Comparison of ENCODE assay signal across 24 cellular contexts in genomic region chr2:141820893-141821292, GRCh38.
DNase-seq lines count a peak whose midpoint lies in the region; ATAC-seq, FAIRE-seq and TF ChIP-seq lines count a peak whose summit lies in the region.
"Had no signal": no experiment of that assay in that cellular context is flagged by ENCODE, and none has a peak within 500 bp of the region (broad histone marks: within the 10 kb centered on the region; RNA-seq: fewer than 3 reads in every experiment).

No MANE protein-coding gene starts in this region.

- no peak overlapping the region for H3K9ac ChIP-seq in H1 (replicated peaks in 1 of 4; ENCODE audit: extremely low read depth in 1 of 4, low read depth in 3 of 4, low read length in 3 of 4)
- H3K9ac ChIP-seq in mesenchymal stem cell (ENCODE audit: low read length): no peak overlapping the region
- H3K9ac ChIP-seq: BLaER1 had no signal

- intact Hi-C loops in CD8-positive, alpha-beta T cell (cut with DNase I, micrococcal nuclease): no loop called here

- no peak overlapping the region for H3K18ac ChIP-seq in H1 (ENCODE audit: extremely low read depth, low read length)
- H3K18ac ChIP-seq in mesenchymal stem cell (ENCODE audit: low read depth in 1 of 2, low read length in 2 of 2): no peak overlapping the region

- no peak overlapping the region for H3K4ac ChIP-seq in H1 (replicated peaks; ENCODE audit: insufficient read length, low read depth, low read length)
- H3K4ac ChIP-seq in mesenchymal stem cell (ENCODE audit: low read depth in 1 of 2, low read length in 2 of 2): no peak overlapping the region

- H4K91ac ChIP-seq in H1 (replicated peaks; ENCODE audit: insufficient read length, low read length) (no peak overlapping the region), mesenchymal stem cell (ENCODE audit: low read length) (no peak overlapping the region)

- H3K23ac ChIP-seq in H1 (ENCODE audit: insufficient read length): no peak overlapping the region
- H3K23ac ChIP-seq in mesenchymal stem cell (ENCODE audit: low read length in 2 of 2): no peak overlapping the region

- H3K79me2 ChIP-seq in H1 (ENCODE audit: control insufficient read depth in 1 of 2, insufficient read depth in 2 of 2, low read length in 2 of 2): no peaks in the 10 kb centered on the region

- no peak overlapping the region for H2BK12ac ChIP-seq in H1 (ENCODE audit: low read depth, low read length)
- no peak overlapping the region for H2BK12ac ChIP-seq in mesenchymal stem cell (ENCODE audit: low read length in 2 of 2)

- peak; percentile 60 for FAIRE-seq in H1 (lab: Jason Lieb, UNC)
- FAIRE-seq: GM12891 had no signal

- no peak overlapping the region for H2BK15ac ChIP-seq in H1 (ENCODE audit: low read length)
- no peak overlapping the region for H2BK15ac ChIP-seq in mesenchymal stem cell (ENCODE audit: low read depth, poor library complexity, severe bottlenecking)

- TF ChIP-seq EP300 in H1 (IDR thresholded peaks at IDR 0.05; ENCODE audit: borderline replicate concordance in 1 of 2, low read depth in 2 of 2, low read length in 2 of 2): no peak

- no peaks in the 10 kb centered on the region for H4K20me1 ChIP-seq in H1 (replicated peaks in 1 of 2; ENCODE audit: control insufficient read depth in 1 of 2, insufficient read depth in 2 of 2, low read length in 2 of 2)
- H4K20me1 ChIP-seq: BLaER1 had no signal

- no peak for ATAC-seq in CD8-positive, alpha-beta T cell
- ATAC-seq in HG02840 (IDR thresholded peaks at IDR 0.05; ENCODE audit: low FRiP score, unreplicated experiment): no peak
- ATAC-seq: PC-3 had no signal

- peak; percentile 23 for DNase-seq in D341Med (ENCODE audit: low spot score)
- DNase-seq in NCI-H82 (lab: John Stamatoyannopoulos, UW): peak; percentile 86
- no peak for DNase-seq in H1 (ENCODE audit: low read depth in 1 of 2, low spot score in 2 of 2)
- DNase-seq in mesenchymal stem cell: no peak
- no peak for DNase-seq in nucleus accumbens (lab: John Stamatoyannopoulos, UW)
- DNase-seq in CD8-positive, alpha-beta T cell: no peak
- DNase-seq in HEK293T (ENCODE audit: extremely low spot score): no peak
- DNase-seq: CD4-positive, CD25-positive, alpha-beta regulatory T cell; DMS79; EL; GDM1; IMR-90; KG1; MG63; NCI-H1105 treated with DMSO at 0.1 percent for 48 hours; NCI-H146; NCI-H2029; NCI-H345; NCI-H510A treated with DMSO at 0.1 percent for 48 hours; NK-92 treated with Interleukin-12 subunit alpha and Interleukin-12 subunit beta, amount 100 ng/mL, for 24 hours; PC-3 had no signal

- H3K36me3 Mint-ChIP-seq in CD8-positive, alpha-beta T cell: no peaks in the 10 kb centered on the region
- H3K36me3 Mint-ChIP-seq: CD4-positive, CD25-positive, alpha-beta regulatory T cell had no signal

- H3K9me3 ChIP-seq in H1 (ENCODE audit: insufficient read depth in 2 of 2, low read depth in 1 of 2, low read length in 1 of 2) (no peaks in the 10 kb centered on the region), mesenchymal stem cell (ENCODE audit: control insufficient read depth, low read length) (no peaks in the 10 kb centered on the region)
- H3K9me3 ChIP-seq in CD8-positive, alpha-beta T cell (ENCODE audit: low read length): no peaks in the 10 kb centered on the region
- H3K9me3 ChIP-seq: BLaER1, MG63 had no signal

- H2BK120ac ChIP-seq in H1 (replicated peaks; ENCODE audit: low read depth, low read length): no peak overlapping the region
- H2BK120ac ChIP-seq in mesenchymal stem cell (ENCODE audit: low read depth, low read length): peak overlapping the region; percentile 37

- H3K4me3 Mint-ChIP-seq in CD8-positive, alpha-beta T cell: no peak overlapping the region
- H3K4me3 Mint-ChIP-seq: CD4-positive, CD25-positive, alpha-beta regulatory T cell had no signal

- H3K79me1 ChIP-seq in H1 (ENCODE audit: low read depth, low read length) (no peaks in the 10 kb centered on the region), mesenchymal stem cell (replicated peaks; ENCODE audit: low read length, poor library complexity, severe bottlenecking) (no peaks in the 10 kb centered on the region)

- no peak for TF ChIP-seq RAD21 in H1 (IDR thresholded peaks at IDR 0.05 in 1 of 2, conservative IDR thresholded peaks at IDR 0.05 in 1 of 2; ENCODE audit: low read depth in 2 of 2, low read length in 2 of 2)

- no peaks in the 10 kb centered on the region for H3K36me3 ChIP-seq in H1 (ENCODE audit: control insufficient read depth in 2 of 4, insufficient read depth in 4 of 4, low read length in 3 of 4)
- H3K36me3 ChIP-seq in mesenchymal stem cell (ENCODE audit: control insufficient read depth in 1 of 2, insufficient read depth in 2 of 2, low read depth in 1 of 2, low read length in 2 of 2): no peaks in the 10 kb centered on the region
- no peaks in the 10 kb centered on the region for H3K36me3 ChIP-seq in CD8-positive, alpha-beta T cell (ENCODE audit: insufficient read depth, low read length)
- H3K36me3 ChIP-seq: BLaER1, MG63 had no signal

- no peaks in the 10 kb centered on the region for H3K23me2 ChIP-seq in H1 (ENCODE audit: low read depth, low read length)

- H2BK20ac ChIP-seq in H1 (ENCODE audit: low read length): no peak overlapping the region

- H3K4me3 ChIP-seq in H1 (ENCODE audit: extremely low read depth in 1 of 4, insufficient read depth in 2 of 4, low read depth in 3 of 4, low read length in 4 of 4): no peak overlapping the region
- no peak overlapping the region for H3K4me3 ChIP-seq in mesenchymal stem cell (ENCODE audit: insufficient read depth in 1 of 2, low read depth in 1 of 2, low read length in 2 of 2)
- no peak overlapping the region for H3K4me3 ChIP-seq in CD8-positive, alpha-beta T cell (ENCODE audit: low read depth, low read length)
- H3K4me3 ChIP-seq: BLaER1, MG63 had no signal

- H4K8ac ChIP-seq in H1 (ENCODE audit: extremely low read depth, insufficient read depth, low read length) (no peak overlapping the region), mesenchymal stem cell (ENCODE audit: low read length) (no peak overlapping the region)

- no peaks in the 10 kb centered on the region for H3K27me3 Mint-ChIP-seq in CD8-positive, alpha-beta T cell (ENCODE audit: low read depth)
- H3K27me3 Mint-ChIP-seq: CD4-positive, CD25-positive, alpha-beta regulatory T cell had no signal

- H3K27ac Mint-ChIP-seq in CD8-positive, alpha-beta T cell: no peak overlapping the region
- H3K27ac Mint-ChIP-seq: CD4-positive, CD25-positive, alpha-beta regulatory T cell had no signal

- H4K5ac ChIP-seq in H1 (ENCODE audit: insufficient read length, low read depth, low read length): no peak overlapping the region

- H2BK5ac ChIP-seq in H1 (ENCODE audit: low read depth, low read length) (no peak overlapping the region), mesenchymal stem cell (ENCODE audit: low read depth, low read length, poor library complexity, severe bottlenecking) (no peak overlapping the region)

- no peak overlapping the region for H3K14ac ChIP-seq in H1 (ENCODE audit: insufficient read length)
- no peak overlapping the region for H3K14ac ChIP-seq in mesenchymal stem cell (ENCODE audit: low read length in 2 of 2)

- POLR2A ChIA-PET in H1 (lab: Charles Lee; ENCODE audit: partially characterized antibody) (no interaction called here), HEK293T (lab: Yijun Ruan, JAX) (no interaction called here)
- POLR2A ChIA-PET in CD8-positive, alpha-beta T cell (lab: Charles Lee): no interaction called here

- H3K27ac ChIP-seq in H1 (ENCODE audit: low read depth, low read length) (no peak overlapping the region), mesenchymal stem cell (ENCODE audit: low read length, poor library complexity, severe bottlenecking) (no peak overlapping the region)
- no peak overlapping the region for H3K27ac ChIP-seq in CD8-positive, alpha-beta T cell (ENCODE audit: low read depth, low read length)
- H3K27ac ChIP-seq: BLaER1 had no signal

- CTCF ChIA-PET in H1 (lab: Charles Lee; ENCODE audit: partially characterized antibody) (interaction anchor here (0.5 kb wide), 1 partner anchor 565 kb away, joined by 3 read pairs; no protein-coding TSS in a partner anchor), HEK293T (lab: Yijun Ruan, JAX) (no interaction called here)
- CTCF ChIA-PET in CD8-positive, alpha-beta T cell (lab: Charles Lee): no interaction called here

- no peaks in the 10 kb centered on the region for H3K27me3 ChIP-seq in H1 (replicated peaks in 1 of 4; ENCODE audit: control insufficient read depth in 3 of 4, extremely low read depth in 1 of 4, insufficient read depth in 3 of 4, low read length in 3 of 4)
- no peaks in the 10 kb centered on the region for H3K27me3 ChIP-seq in mesenchymal stem cell (ENCODE audit: control insufficient read depth in 1 of 2, insufficient read depth in 1 of 2, low read length in 2 of 2)
- H3K27me3 ChIP-seq in CD8-positive, alpha-beta T cell (ENCODE audit: insufficient read depth, low read length): no peaks in the 10 kb centered on the region
- H3K27me3 ChIP-seq: BLaER1, MG63 had no signal

- H3K9me3 Mint-ChIP-seq in CD8-positive, alpha-beta T cell: peaks cover 22% of the 10 kb centered on the region

- no peak for TF ChIP-seq CTCF in H1 (IDR thresholded peaks at IDR 0.05; ENCODE audit: control extremely low read depth in 1 of 3, insufficient read depth in 1 of 3, low read depth in 1 of 3, low read length in 3 of 3)
- no peak for TF ChIP-seq CTCF in CD8-positive, alpha-beta T cell (IDR thresholded peaks at IDR 0.05)

- TF ChIP-seq POLR2A in H1 (IDR thresholded peaks at IDR 0.05; ENCODE audit: control extremely low read depth in 1 of 2, low read depth in 2 of 2, low read length in 2 of 2): no peak

- H2AK5ac ChIP-seq in H1 (ENCODE audit: low read depth, low read length): no peak overlapping the region
- H2AK5ac ChIP-seq in mesenchymal stem cell (ENCODE audit: low read length, severe bottlenecking): no peak overlapping the region

- no peaks in the 10 kb centered on the region; a peak in 1 of 7 replicates for H3K4me1 ChIP-seq in H1 (replicated peaks in 1 of 4; ENCODE audit: control insufficient read depth in 3 of 4, insufficient read depth in 4 of 4, low read length in 3 of 4)
- no peaks in the 10 kb centered on the region for H3K4me1 ChIP-seq in mesenchymal stem cell (ENCODE audit: control insufficient read depth, insufficient read depth, low read depth, low read length)
- no peaks in the 10 kb centered on the region for H3K4me1 ChIP-seq in CD8-positive, alpha-beta T cell (ENCODE audit: insufficient read depth, low read length)
- H3K4me1 ChIP-seq: BLaER1 had no signal

- no peak overlapping the region for H3K4me2 ChIP-seq in H1 (ENCODE audit: insufficient read depth in 1 of 2, low read depth in 2 of 2, low read length in 2 of 2)
- no peak overlapping the region for H3K4me2 ChIP-seq in mesenchymal stem cell (ENCODE audit: low read length, poor library complexity, severe bottlenecking)
- H3K4me2 ChIP-seq: BLaER1 had no signal

- H3K56ac ChIP-seq in H1 (replicated peaks; ENCODE audit: insufficient read length, low read depth, low read length): no peak overlapping the region

- no peaks in the 10 kb centered on the region for H3K4me1 Mint-ChIP-seq in CD8-positive, alpha-beta T cell (ENCODE audit: low read depth)
- H3K4me1 Mint-ChIP-seq: CD4-positive, CD25-positive, alpha-beta regulatory T cell had no signal

- WGBS in H1 (ENCODE audit: extremely low coverage in 1 of 2, insufficient coverage in 1 of 2, insufficient read length in 1 of 2, insufficient replicate concordance in 2 of 2, low coverage in 1 of 2, low lambda C conversion rate in 2 of 2, missing lambda C conversion rate in 1 of 2), 2 experiments: 93% methylated on average over 3 of the region's 3 CpGs; no CpG with 5 or more reads in 1 of the 2 experiments
- 82% methylated on average over 3 of the region's 3 CpGs for WGBS in mesenchymal stem cell

- H2AFZ ChIP-seq in H1 (ENCODE audit: low read length) (peak overlapping the region; percentile 94), mesenchymal stem cell (ENCODE audit: low read depth, low read length) (peak overlapping the region; percentile 42)

Comparison
In these comparisons a context has a peak if more than half of its experiments do, and no peak if none do; other contexts are left out.
1. DNase-seq: peak in D341Med (single experiment) and NCI-H82 (single experiment); none in H1 (0 of 2), mesenchymal stem cell (single experiment), nucleus accumbens (0 of 56), CD8-positive, alpha-beta T cell (0 of 7) and HEK293T (single experiment).